Comparison of ENCODE assay signal across 9 cellular contexts in genomic region chr2:147331790-147332419, GRCh38.
DNase-seq lines count a peak whose midpoint lies in the region; ATAC-seq and TF ChIP-seq lines count a peak whose summit lies in the region.
"Had no signal": no experiment of that assay in that cellular context is flagged by ENCODE, and none has a peak within 500 bp of the region (broad histone marks: within the 10 kb centered on the region; RNA-seq: fewer than 3 reads in every experiment).

No MANE protein-coding gene starts in this region.

- H3K9me3 ChIP-seq in NT2/D1 (ENCODE audit: insufficient read depth, low read length), result no peaks in the 10 kb centered on the region

- H3K27ac Mint-ChIP-seq in nephron progenitor cell, result no peak overlapping the region
- H3K27ac Mint-ChIP-seq: stimulated activated naive CD8-positive, alpha-beta T cell treated with anti-CD3 and anti-CD28 coated beads, Interleukin-15, Interleukin-2, amounts not matched to agents 100 ng/mL and 50 ng/mL, for 24 hours had no signal

- H3K4me1 Mint-ChIP-seq in nephron progenitor cell, result no peaks in the 10 kb centered on the region

- ATAC-seq in HG02870 (IDR thresholded peaks at IDR 0.05; ENCODE audit: unreplicated experiment), result peak; percentile 45
- no peak for ATAC-seq in HG02759 (IDR thresholded peaks at IDR 0.05; ENCODE audit: unreplicated experiment)

- DNase-seq in activated gamma-delta T cell treated with Interleukin-2 at 50 U/mL for 16 hours, result peak; percentile 21
- DNase-seq in activated gamma-delta T cell (lab: John Stamatoyannopoulos, UW), result no peak
- peak; percentile 47 for DNase-seq in NT2/D1 (ENCODE audit: low read depth, low spot score)
- DNase-seq in central memory CD4-positive, alpha-beta T cell, result peak; percentile 44
- DNase-seq in nephron progenitor cell, result peak; percentile 16
- no peak for DNase-seq in DMS79 treated with DMSO at 0.1 percent for 48 hours (lab: John Stamatoyannopoulos, UW)

- no peaks in the 10 kb centered on the region for H3K27me3 Mint-ChIP-seq in nephron progenitor cell (ENCODE audit: low read depth, poor library complexity)
- H3K27me3 Mint-ChIP-seq: stimulated activated naive CD8-positive, alpha-beta T cell treated with anti-CD3 and anti-CD28 coated beads, Interleukin-15, Interleukin-2, amounts not matched to agents 100 ng/mL and 50 ng/mL, for 24 hours had no signal

- H3K36me3 ChIP-seq in NT2/D1 (ENCODE audit: insufficient read depth, insufficient read length, low read length), result no peaks in the 10 kb centered on the region

- TF ChIP-seq CTCF in nephron progenitor cell (IDR thresholded peaks at IDR 0.05), result peak; percentile 55

- H3K4me1 ChIP-seq in NT2/D1 (ENCODE audit: insufficient read depth, insufficient read length), result no peaks in the 10 kb centered on the region

- H3K9ac ChIP-seq in NT2/D1 (ENCODE audit: insufficient read length, low read depth), result no peak overlapping the region

- H3K4me3 Mint-ChIP-seq in nephron progenitor cell, result no peak overlapping the region
- H3K4me3 Mint-ChIP-seq: stimulated activated naive CD8-positive, alpha-beta T cell treated with anti-CD3 and anti-CD28 coated beads, Interleukin-15, Interleukin-2, amounts not matched to agents 100 ng/mL and 50 ng/mL, for 24 hours had no signal

- H3K27me3 ChIP-seq in NT2/D1 (ENCODE audit: insufficient read depth, insufficient read length), result no peaks in the 10 kb centered on the region

- no peaks in the 10 kb centered on the region for H3K9me3 Mint-ChIP-seq in nephron progenitor cell

- H3K36me3 Mint-ChIP-seq in nephron progenitor cell (ENCODE audit: low read depth), result no peaks in the 10 kb centered on the region

- H3K4me3 ChIP-seq in NT2/D1 (ENCODE audit: insufficient read length, low read depth), result no peak overlapping the region

Comparison
In these comparisons a context has a peak if more than half of its experiments do, and no peak if none do; other contexts are left out.
1. DNase-seq: peak in activated gamma-delta T cell treated with Interleukin-2 at 50 U/mL for 16 hours (single experiment), NT2/D1 (single experiment), central memory CD4-positive, alpha-beta T cell (single experiment) and nephron progenitor cell (single experiment); none in activated gamma-delta T cell (single experiment) and DMS79 treated with DMSO at 0.1 percent for 48 hours (single experiment).